ENCODE assay signal across 8 cellular contexts in the genomic region with DNA sequence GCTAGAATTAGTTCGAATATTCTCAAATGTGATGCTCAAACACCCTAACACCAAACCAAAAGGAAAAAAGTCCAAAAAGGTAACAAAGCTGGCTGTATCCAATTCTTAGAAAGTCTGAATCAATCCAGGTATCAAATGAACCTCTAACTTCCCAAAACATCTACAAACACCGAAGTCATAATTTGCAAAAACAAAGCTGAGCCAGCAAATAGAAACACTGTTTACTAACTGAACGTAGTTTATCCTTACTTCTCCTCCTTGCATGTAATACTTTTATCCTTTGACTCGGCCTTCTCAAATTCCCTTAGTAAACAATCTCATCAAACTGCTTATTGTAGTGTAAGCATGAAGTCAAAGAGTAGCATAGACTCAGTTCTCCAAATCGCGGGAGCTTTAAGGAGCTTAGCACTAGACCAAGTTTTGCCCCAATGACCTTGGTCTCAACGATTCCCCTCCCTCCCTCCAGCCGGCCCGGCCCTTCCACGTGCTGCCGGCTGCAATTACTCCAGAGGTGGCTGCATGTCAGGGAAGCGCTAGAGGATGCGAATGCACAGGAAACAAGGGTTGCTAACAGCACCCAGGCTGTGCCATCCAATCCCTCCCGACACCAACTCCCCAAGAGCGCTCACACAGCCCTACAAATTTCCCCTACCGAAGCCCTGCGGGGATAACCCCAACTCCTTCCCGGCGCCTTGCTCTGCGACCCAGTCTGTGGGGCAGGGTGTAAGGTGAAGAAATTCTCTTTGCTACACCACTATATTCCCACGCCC. TPM values are rescaled to one million over a fixed set of nuclear protein-coding genes. Genes with fewer than 3 reads are reported as not detected.
A peak's percentile ranks its signal among the peaks of the same experiment; 100 is the strongest.
DNase-seq lines count a peak whose midpoint lies in the region; ATAC-seq and TF ChIP-seq lines count a peak whose summit lies in the region.

No MANE protein-coding gene starts in this region.

- no peak for TF ChIP-seq POLR2A in erythroblast (IDR thresholded peaks at IDR 0.05; ENCODE audit: low read length)
- TF ChIP-seq POLR2A in transverse colon (IDR thresholded peaks at IDR 0.05), result no peak

- H3K4me1 ChIP-seq in transverse colon, result peaks cover 8 to 19% (median 11%) of the 10 kb centered on the region in 4 donors

- H3K4me3 Mint-ChIP-seq in activated T-cell treated with anti-CD3 and anti-CD28 coated beads, Interleukin-2, amount 50 U/mL, for 4 hours, result peak overlapping the region; percentile 97
- peak overlapping the region; percentile 92 to 95 (median 93) for H3K4me3 Mint-ChIP-seq in naive B cell

- WGBS in transverse colon (ENCODE audit: low coverage in 1 of 2), 2 donors, result 2 to 15% methylated on average over 4 to 21 of the region's 21 CpGs

- no peaks in the 10 kb centered on the region for H3K9me3 Mint-ChIP-seq in activated T-cell treated with anti-CD3 and anti-CD28 coated beads, Interleukin-2, amount 50 U/mL, for 4 hours
- no peaks in the 10 kb centered on the region for H3K9me3 Mint-ChIP-seq in naive B cell

- TF ChIP-seq CTCF in transverse colon (IDR thresholded peaks at IDR 0.05), result no peak

- H3K27me3 Mint-ChIP-seq in activated T-cell treated with anti-CD3 and anti-CD28 coated beads, Interleukin-2, amount 50 U/mL, for 4 hours (ENCODE audit: low read depth), result no peaks in the 10 kb centered on the region
- H3K27me3 Mint-ChIP-seq in naive B cell, result no peaks in the 10 kb centered on the region

- peaks cover 20% of the 10 kb centered on the region for H3K36me3 Mint-ChIP-seq in activated T-cell treated with anti-CD3 and anti-CD28 coated beads, Interleukin-2, amount 50 U/mL, for 4 hours (ENCODE audit: insufficient read depth)
- no peaks in the 10 kb centered on the region for H3K36me3 Mint-ChIP-seq in naive B cell

- H3K27ac Mint-ChIP-seq in naive B cell, result peak overlapping the region; percentile 90 to 99 (median 95)

- H3K4me1 Mint-ChIP-seq in activated T-cell treated with anti-CD3 and anti-CD28 coated beads, Interleukin-2, amount 50 U/mL, for 4 hours (ENCODE audit: low read depth), result peaks cover 35% of the 10 kb centered on the region
- H3K4me1 Mint-ChIP-seq in naive B cell, result peaks cover 13 to 44% (median 25%) of the 10 kb centered on the region in 3 donors

- TF ChIP-seq EP300 in transverse colon (IDR thresholded peaks at IDR 0.05; ENCODE audit: low read depth), result no peak

- peak; percentile 41 to 42 for ATAC-seq in activated T-cell treated with anti-CD3 and anti-CD28 coated beads, Interleukin-2, amount 50 U/mL, for 4 hours
- ATAC-seq in HG02610 (IDR thresholded peaks at IDR 0.05; ENCODE audit: unreplicated experiment), result peak; percentile 22
- peak; percentile 27 to 29 for ATAC-seq in activated CD4-positive, CD25-positive, alpha-beta regulatory T cell treated with anti-CD3 and anti-CD28 coated beads, Interleukin-2, amount 50 U/mL, for 24 hours
- peak; percentile 49 to 51 for ATAC-seq in naive B cell (ENCODE audit: low read depth in 2 of 2)

- H3K27me3 ChIP-seq in transverse colon, result no peaks in the 10 kb centered on the region

- H3K4me3 ChIP-seq in transverse colon, result peak overlapping the region; percentile 54 to 97 (median 90)

- intact Hi-C loops in transverse colon (cut with DNase I; ENCODE audit: low total_unique reads), result no loop called here

- in situ Hi-C loops in transverse colon (cut with MboI; ENCODE audit: low pct_ligation_motif_present in 1 of 4, low pct_unique_long_range_greater_than_20kb in 1 of 4, low sequenced_read_pairs in 3 of 4), result loop anchor here in 3 of 4 donors (25.0 kb wide), 3 partner anchors 190 to 715 kb away; a partner anchor contains a TSS

- no peaks in the 10 kb centered on the region for H3K36me3 ChIP-seq in transverse colon

- no peaks in the 10 kb centered on the region for H3K9me3 ChIP-seq in transverse colon

- H3K27ac ChIP-seq in transverse colon, result peak overlapping the region; percentile 88 to 95 (median 93)

- peak; percentile 12 for DNase-seq in activated T-cell treated with anti-CD3 and anti-CD28 coated beads, Interleukin-2, amount 50 U/mL, for 4 hours
- DNase-seq in activated T-cell treated with anti-CD3 and anti-CD28 coated beads for 4 hours (no peak), NAMALWA (ENCODE audit: low spot score) (peak; percentile 74), erythroblast (lab: John Stamatoyannopoulos, UW) (peak; percentile 74 to 76), naive B cell (no peak), transverse colon (peak; percentile 57)

RNA-seq across cellular contexts. Expression of a gene that starts 0.7 kb away (rescaled TPM):
- 10 to 100 TPM; 31.6 to 38.5 (median 38.1) TPM for total RNA-seq in activated T-cell treated with anti-CD3 and anti-CD28 coated beads, Interleukin-2, amount 50 U/mL, for 4 hours
- polyA plus RNA-seq in naive B cell (ENCODE audit: low read depth in 6 of 6), result 10 to 100 TPM in 1 of 6 donors, 1 to 10 TPM in 5; 4.0 to 10.1 (median 6.7) TPM
- total RNA-seq in transverse colon, result 10 to 100 TPM; 11.7 to 25.2 (median 13.3) TPM

Comparison
In these comparisons a context has a peak if more than half of its experiments do, and no peak if none do; other contexts are left out.
1. DNase-seq: peak in activated T-cell treated with anti-CD3 and anti-CD28 coated beads, Interleukin-2, amount 50 U/mL, for 4 hours (single experiment), NAMALWA (single experiment), erythroblast (2 of 2) and transverse colon (single experiment); none in activated T-cell treated with anti-CD3 and anti-CD28 coated beads for 4 hours (single experiment) and naive B cell (single experiment).
2. Peak in every context shown above with its lines, with median percentiles within 50 percentile points of each other: ATAC-seq.